In genomic region chr4:173525118-173526033, GRCh38 we compare ENCODE assay signal across 11 cellular contexts. TPM values are rescaled to one million over a fixed set of nuclear protein-coding genes. Genes with fewer than 3 reads are reported as not detected.
A peak's percentile ranks its signal among the peaks of the same experiment; 100 is the strongest.
DNase-seq lines count a peak whose midpoint lies in the region; ATAC-seq and TF ChIP-seq lines count a peak whose summit lies in the region.
"Had no signal": no experiment of that assay in that cellular context is flagged by ENCODE, and none has a peak within 500 bp of the region (broad histone marks: within the 10 kb centered on the region; RNA-seq: fewer than 3 reads in every experiment).

No MANE protein-coding gene starts in this region.

- ATAC-seq in naive B cell (ENCODE audit: low read depth in 2 of 2) (no peak), GM21367 (IDR thresholded peaks at IDR 0.05; ENCODE audit: unreplicated experiment) (no peak)
- ATAC-seq: psoas muscle had no signal

- intact Hi-C loops in uterus (cut with DNase I; ENCODE audit: low total_unique reads) = no loop called here

- peak overlapping the region; percentile 78 for H3K27ac Mint-ChIP-seq in activated naive CD4-positive, alpha-beta T cell treated with anti-CD3 and anti-CD28 coated beads, Interleukin-2, amount 10 ng/mL, durations not matched to agents 7 days and 5 days
- H3K27ac Mint-ChIP-seq in naive B cell = peak overlapping the region in 5 of 6 donors; percentile 50 to 97 (median 85)

- H3K36me3 ChIP-seq in uterus = no peaks in the 10 kb centered on the region

- no peak for TF ChIP-seq POLR2A in uterus (IDR thresholded peaks at IDR 0.05)

- peak; percentile 20 for DNase-seq in activated naive CD4-positive, alpha-beta T cell treated with anti-CD3 and anti-CD28 coated beads, Interleukin-2, amount 10 ng/mL, durations not matched to agents 7 days and 5 days
- DNase-seq in activated naive CD4-positive, alpha-beta T cell (lab: John Stamatoyannopoulos, UW) = no peak
- DNase-seq in fibroblast of mammary gland (ENCODE audit: low read depth) = peak; percentile 70
- no peak for DNase-seq in naive B cell
- peak; percentile 52 to 73 for DNase-seq in uterus
- DNase-seq in cerebellar nuclear complex (lab: John Stamatoyannopoulos, UW) = no peak
- DNase-seq in NCI-H446 (lab: John Stamatoyannopoulos, UW) = no peak
- DNase-seq: activated CD4-positive, CD25-positive, alpha-beta regulatory T cell treated with anti-CD3 and anti-CD28 coated beads, Interleukin-2, amount 50 U/mL, for 72 hours; psoas muscle had no signal

- H3K4me3 ChIP-seq in fibroblast of mammary gland (ENCODE audit: control insufficient read depth, low read depth, low read length) (peak overlapping the region; percentile 92), uterus (peak overlapping the region; percentile 81 to 87)
- H3K4me3 ChIP-seq: psoas muscle had no signal

- peaks cover 16% of the 10 kb centered on the region for H3K9me3 Mint-ChIP-seq in activated naive CD4-positive, alpha-beta T cell treated with anti-CD3 and anti-CD28 coated beads, Interleukin-2, amount 10 ng/mL, durations not matched to agents 7 days and 5 days
- H3K9me3 Mint-ChIP-seq in naive B cell = peaks cover 4 to 57% (median 30%) of the 10 kb centered on the region in 7 donors

- no peaks in the 10 kb centered on the region for H3K4me1 ChIP-seq in uterus

- H3K4me1 Mint-ChIP-seq in activated naive CD4-positive, alpha-beta T cell treated with anti-CD3 and anti-CD28 coated beads, Interleukin-2, amount 10 ng/mL, durations not matched to agents 7 days and 5 days = peaks cover 14% of the 10 kb centered on the region
- H3K4me1 Mint-ChIP-seq in naive B cell = peaks cover 15 to 35% (median 24%) of the 10 kb centered on the region in 3 donors

- peaks cover 27% of the 10 kb centered on the region for H3K36me3 Mint-ChIP-seq in activated naive CD4-positive, alpha-beta T cell treated with anti-CD3 and anti-CD28 coated beads, Interleukin-2, amount 10 ng/mL, durations not matched to agents 7 days and 5 days
- H3K36me3 Mint-ChIP-seq in naive B cell = peaks cover 13 to 40% of the 10 kb centered on the region in 2 donors

- H3K27me3 ChIP-seq in uterus = no peaks in the 10 kb centered on the region

- peak overlapping the region; percentile 98 to 99 for H3K27ac ChIP-seq in uterus
- H3K27ac ChIP-seq: psoas muscle had no signal

- no peak for TF ChIP-seq CTCF in fibroblast of mammary gland (conservative IDR thresholded peaks at IDR 0.05; ENCODE audit: control insufficient read depth, insufficient read depth, low read depth, low read length)
- no peak for TF ChIP-seq CTCF in uterus (IDR thresholded peaks at IDR 0.05)

- CTCF ChIA-PET in activated naive CD4-positive, alpha-beta T cell treated with anti-CD3 and anti-CD28 coated beads, Interleukin-2, amount 10 ng/mL, durations not matched to agents 7 days and 5 days (lab: Charles Lee) = no interaction called here

- H3K9me3 ChIP-seq in uterus = no peaks in the 10 kb centered on the region
- H3K9me3 ChIP-seq: psoas muscle had no signal

- H3K27me3 Mint-ChIP-seq in activated naive CD4-positive, alpha-beta T cell treated with anti-CD3 and anti-CD28 coated beads, Interleukin-2, amount 10 ng/mL, durations not matched to agents 7 days and 5 days = peaks cover 100% of the 10 kb centered on the region
- peaks cover 56 to 91% (median 84%) of the 10 kb centered on the region in 3 donors for H3K27me3 Mint-ChIP-seq in naive B cell

- no peak overlapping the region for H3K4me3 Mint-ChIP-seq in activated naive CD4-positive, alpha-beta T cell treated with anti-CD3 and anti-CD28 coated beads, Interleukin-2, amount 10 ng/mL, durations not matched to agents 7 days and 5 days
- peak overlapping the region in 1 of 8 donors; percentile 53 for H3K4me3 Mint-ChIP-seq in naive B cell

RNA-seq across cellular contexts. Expression of gene HAND2, which starts 4.7 kb away (rescaled TPM):
- polyA plus RNA-seq in naive B cell (ENCODE audit: low read depth in 6 of 6) = not detected
- 10 to 100 TPM; 20.3 to 77.6 (median 23.7) TPM for total RNA-seq in uterus
- total RNA-seq: kidney epithelial cell had no signal

Comparison
In these comparisons a context has a peak if more than half of its experiments do, and no peak if none do; other contexts are left out.
1. DNase-seq: peak in activated naive CD4-positive, alpha-beta T cell treated with anti-CD3 and anti-CD28 coated beads, Interleukin-2, amount 10 ng/mL, durations not matched to agents 7 days and 5 days (single experiment), fibroblast of mammary gland (single experiment) and uterus (2 of 2); none in activated naive CD4-positive, alpha-beta T cell (0 of 4), naive B cell (single experiment), cerebellar nuclear complex (0 of 2) and NCI-H446 (0 of 2).